ENCODE assay signal across 1 cellular context in genomic region chr5:51099173-51099853, GRCh38.
A peak's percentile ranks its signal among the peaks of the same experiment; 100 is the strongest.
TF ChIP-seq lines count a peak whose summit lies in the region.

No MANE protein-coding gene starts in this region.

TF ChIP-seq in K562, 482 proteins besides CTCF, POLR2A, EP300 and RAD21 (continued from another document and continues in another):
- TF ChIP-seq CBFA2T2 (conservative IDR thresholded peaks at IDR 0.05) (no peak), C11orf30 (IDR thresholded peaks at IDR 0.05; ENCODE audit: low read depth) (no peak), CAMTA2 (CRISPR knock-in tag; conservative IDR thresholded peaks at IDR 0.05) (no peak), SNIP1 (IDR thresholded peaks at IDR 0.05; ENCODE audit: low read depth) (no peak), DNMT1 (IDR thresholded peaks at IDR 0.05) (no peak), CBX1 (IDR thresholded peaks at IDR 0.05; ENCODE audit: low read depth) (no peak), KLF13 (tag; IDR thresholded peaks at IDR 0.05; ENCODE audit: borderline replicate concordance, low read depth) (peak; percentile 85), ZNF384 (IDR thresholded peaks at IDR 0.05; ENCODE audit: low read depth, low read length) (no peak), ZBTB1 (CRISPR knock-in tag; IDR thresholded peaks at IDR 0.05; ENCODE audit: borderline replicate concordance, low read depth) (no peak), ARNT (IDR thresholded peaks at IDR 0.05) (no peak), NR4A1 (CRISPR knock-in tag; IDR thresholded peaks at IDR 0.05) (no peak), NR4A1 (tag; IDR thresholded peaks at IDR 0.05) (peak; percentile 90), ZNF609 (CRISPR knock-in tag; IDR thresholded peaks at IDR 0.05; ENCODE audit: borderline replicate concordance) (no peak), CLOCK (CRISPR knock-in tag; IDR thresholded peaks at IDR 0.05; ENCODE audit: borderline replicate concordance) (no peak), CEBPZ (IDR thresholded peaks at IDR 0.05; ENCODE audit: borderline replicate concordance, low read depth, low read length) (no peak), E2F3 (CRISPR knock-in tag; IDR thresholded peaks at IDR 0.05) (peak; percentile 70; the same call in 1 of the 2 replicates), ZNF253 (CRISPR knock-in tag; conservative IDR thresholded peaks at IDR 0.05) (no peak), CXXC5 (CRISPR knock-in tag; IDR thresholded peaks at IDR 0.05) (peak; percentile 77), DLX4 (CRISPR knock-in tag; IDR thresholded peaks at IDR 0.05) (no peak), ZNF324 (CRISPR knock-in tag; IDR thresholded peaks at IDR 0.05) (no peak), ZBTB11 (CRISPR knock-in tag; IDR thresholded peaks at IDR 0.05) (peak in 1 of 3 experiments; percentile 72; a peak in 1 of 6 replicates), USF1 (CRISPR knock-in tag; IDR thresholded peaks at IDR 0.05) (no peak), SETDB1 (IDR thresholded peaks at IDR 0.05; ENCODE audit: low read length) (no peak), RNF2 (IDR thresholded peaks at IDR 0.05) (no peak), HEY1 (CRISPR knock-in tag; IDR thresholded peaks at IDR 0.05; ENCODE audit: borderline replicate concordance) (no peak), DEAF1 (CRISPR knock-in tag; IDR thresholded peaks at IDR 0.05) (no peak), ZNF507 (tag; conservative IDR thresholded peaks at IDR 0.05) (peak; percentile 40; the same call in 1 of the 2 replicates), ETV6 (IDR thresholded peaks at IDR 0.05; ENCODE audit: borderline replicate concordance in 1 of 2, low read depth in 2 of 2, low read length in 1 of 2) (no peak), ETV6 (CRISPR knock-in tag; IDR thresholded peaks at IDR 0.05; ENCODE audit: borderline replicate concordance) (no peak), PTTG1 (tag; IDR thresholded peaks at IDR 0.05; ENCODE audit: low read depth) (peak; percentile 92), GTF2A2 (tag; IDR thresholded peaks at IDR 0.05) (peak; percentile 83), NFATC3 (IDR thresholded peaks at IDR 0.05) (no peak), IRF1 (CRISPR knock-in tag; IDR thresholded peaks at IDR 0.05; ENCODE audit: borderline replicate concordance) (no peak), CREB5 (CRISPR knock-in tag; IDR thresholded peaks at IDR 0.05) (0 out of 2 replicates have a peak, but pooled peaks have one; percentile 35), ZBTB2 (IDR thresholded peaks at IDR 0.05) (no peak), ATF1 (CRISPR knock-in tag; IDR thresholded peaks at IDR 0.05) (no peak), ATF1 (tag; IDR thresholded peaks at IDR 0.05) (0 out of 2 replicates have a peak, but pooled peaks have one; percentile 21), THRA (IDR thresholded peaks at IDR 0.05) (no peak)
